Comparison of ENCODE assay signal across 23 cellular contexts in genomic region chr14:85479771-85480170, GRCh38. TPM values are rescaled to one million over a fixed set of nuclear protein-coding genes. Genes with fewer than 3 reads are reported as not detected.
"Had no signal": no experiment of that assay in that cellular context is flagged by ENCODE, and none has a peak within 500 bp of the region (broad histone marks: within the 10 kb centered on the region; RNA-seq: fewer than 3 reads in every experiment).

No MANE protein-coding gene starts in this region.

- H3K27me3 ChIP-seq: colonic mucosa, esophagus muscularis mucosa, foreskin keratinocyte, gastroesophageal sphincter, heart left ventricle, hepatocyte had no signal

- H3K4me3 ChIP-seq: colonic mucosa, esophagus muscularis mucosa, gastroesophageal sphincter, heart left ventricle, hepatocyte, left ventricle myocardium inferior, lower lobe of right lung had no signal

- DNase-seq: colonic mucosa; cortex of kidney; effector CD8-positive, alpha-beta T cell; effector memory CD8-positive, alpha-beta T cell; endodermal cell; foreskin keratinocyte; heart left ventricle; hypothalamus; immature natural killer cell; islet precursor cell; kidney; kidney glomerular epithelial cell; left colon; left ventricle myocardium inferior; lower lobe of right lung; mesenchymal stem cell; midbrain; naive thymus-derived CD4-positive, alpha-beta T cell; natural killer cell had no signal

- H3K36me3 ChIP-seq: colonic mucosa, esophagus muscularis mucosa, gastroesophageal sphincter, heart left ventricle, left ventricle myocardium inferior, lower lobe of right lung had no signal

- H3K4me1 ChIP-seq: colonic mucosa, foreskin keratinocyte, gastroesophageal sphincter had no signal

- H3K9me3 ChIP-seq: colonic mucosa, esophagus muscularis mucosa, gastroesophageal sphincter, heart left ventricle, left ventricle myocardium inferior, lower lobe of right lung had no signal

- H3K27ac ChIP-seq: colonic mucosa, epithelial cell of prostate, esophagus muscularis mucosa, foreskin keratinocyte, gastroesophageal sphincter, heart left ventricle, hepatocyte, left ventricle myocardium inferior, lower lobe of right lung had no signal

RNA-seq across cellular contexts. Expression of gene FLRT2, which starts 50.2 kb away (rescaled TPM):
- total RNA-seq: naive thymus-derived CD4-positive, alpha-beta T cell; natural killer cell had no signal
